ENCODE assay signal across 17 cellular contexts in genomic region chrX:74593593-74593992, GRCh38.
"Had no signal": no experiment of that assay in that cellular context is flagged by ENCODE, and none has a peak within 500 bp of the region (broad histone marks: within the 10 kb centered on the region; RNA-seq: fewer than 3 reads in every experiment).

No MANE protein-coding gene starts in this region.

- FAIRE-seq: frontal cortex, small intestine had no signal

- H3K9me3 ChIP-seq: left ventricle myocardium inferior, tibial nerve, vagina had no signal

- H3K9me3 Mint-ChIP-seq: activated T-helper 1 cell treated with anti-CD3 and anti-CD28 coated beads, Interleukin-12 subunit alpha, Interleukin-12 subunit beta, Interleukin-2, Interleukin-4 antibody, amounts not matched to agents 30 ng/mL and 10 ng/mL and 1 ng/mL, durations not matched to agents 14 hours and 24 hours and 36 hours; neural crest cell; stimulated activated naive CD8-positive, alpha-beta T cell treated with anti-CD3 and anti-CD28 coated beads, Interleukin-15, Interleukin-2, amounts not matched to agents 100 ng/mL and 50 ng/mL, for 24 hours; T-helper 1 cell treated with Interleukin-12 subunit alpha and Interleukin-12 subunit beta and Interleukin-4 antibody, amounts not matched to agents 30 μg/mL and 1 μg/mL, for 36 hours had no signal

- H3K27me3 ChIP-seq: tibial nerve, vagina had no signal

- H3K27me3 Mint-ChIP-seq: activated naive CD8-positive, alpha-beta T cell; stimulated activated naive CD8-positive, alpha-beta T cell treated with anti-CD3 and anti-CD28 coated beads, Interleukin-15, Interleukin-2, amounts not matched to agents 100 ng/mL and 50 ng/mL, for 24 hours had no signal

- H3K4me1 Mint-ChIP-seq: neural crest cell had no signal

- H3K4me3 ChIP-seq: dorsolateral prefrontal cortex, left ventricle myocardium inferior, tibial nerve, vagina had no signal

- DNase-seq: activated CD4-positive, CD25-positive, alpha-beta regulatory T cell treated with anti-CD3 and anti-CD28 coated beads, Interleukin-2, amount 50 U/mL, for 72 hours; amygdala; dorsolateral prefrontal cortex; head of caudate nucleus; left ventricle myocardium inferior; right cardiac atrium; small intestine; stimulated activated CD4-positive, alpha-beta T cell treated with anti-CD3 and anti-CD28 coated beads, Interleukin-15, amount 100 ng/mL, for 24 hours; stimulated activated CD4-positive, alpha-beta T cell treated with anti-CD3 and anti-CD28 coated beads, Interleukin-2, amount 100 ng/mL, for 48 hours had no signal

- H3K4me1 ChIP-seq: left ventricle myocardium inferior, tibial nerve, vagina had no signal

- H3K27ac ChIP-seq: dorsolateral prefrontal cortex, left ventricle myocardium inferior, tibial nerve, vagina had no signal

- ATAC-seq: right cardiac atrium had no signal

- H3K27ac Mint-ChIP-seq: activated naive CD8-positive, alpha-beta T cell; activated T-helper 1 cell treated with anti-CD3 and anti-CD28 coated beads, Interleukin-12 subunit alpha, Interleukin-12 subunit beta, Interleukin-2, Interleukin-4 antibody, amounts not matched to agents 30 ng/mL and 10 ng/mL and 1 ng/mL, durations not matched to agents 14 hours and 24 hours and 36 hours; stimulated activated naive CD8-positive, alpha-beta T cell treated with anti-CD3 and anti-CD28 coated beads, Interleukin-15, Interleukin-2, amounts not matched to agents 100 ng/mL and 50 ng/mL, for 24 hours; T-helper 1 cell treated with Interleukin-12 subunit alpha and Interleukin-12 subunit beta and Interleukin-4 antibody, amounts not matched to agents 30 μg/mL and 1 μg/mL, for 36 hours had no signal

- H3K4me3 Mint-ChIP-seq: activated naive CD8-positive, alpha-beta T cell; activated T-helper 1 cell treated with anti-CD3 and anti-CD28 coated beads, Interleukin-12 subunit alpha, Interleukin-12 subunit beta, Interleukin-2, Interleukin-4 antibody, amounts not matched to agents 30 ng/mL and 10 ng/mL and 1 ng/mL, durations not matched to agents 14 hours and 24 hours and 36 hours; neural crest cell; stimulated activated naive CD8-positive, alpha-beta T cell treated with anti-CD3 and anti-CD28 coated beads, Interleukin-15, Interleukin-2, amounts not matched to agents 100 ng/mL and 50 ng/mL, for 24 hours; T-helper 1 cell treated with Interleukin-12 subunit alpha and Interleukin-12 subunit beta and Interleukin-4 antibody, amounts not matched to agents 30 μg/mL and 1 μg/mL, for 36 hours had no signal
